In genomic region chr21:43313221-43313938, GRCh38 we compare ENCODE assay signal across 29 cellular contexts.
DNase-seq lines count a peak whose midpoint lies in the region; ATAC-seq and TF ChIP-seq lines count a peak whose summit lies in the region.
"Had no signal": no experiment of that assay in that cellular context is flagged by ENCODE, and none has a peak within 500 bp of the region (broad histone marks: within the 10 kb centered on the region; RNA-seq: fewer than 3 reads in every experiment).

No MANE protein-coding gene starts in this region.

- 0 out of 2 replicates have a peak, but pooled peaks cover 3% of the 10 kb centered on the region for H3K9me3 ChIP-seq in DOHH2 (ENCODE audit: control insufficient read depth, insufficient read depth, low read length)
- H3K9me3 ChIP-seq in OCI-LY7 (ENCODE audit: low read length): no peaks in the 10 kb centered on the region
- H3K9me3 ChIP-seq: mucosa of descending colon, thoracic aorta had no signal

- peaks cover 64% of the 10 kb centered on the region for H3K4me1 ChIP-seq in DOHH2 (ENCODE audit: control insufficient read depth, low read length)
- H3K4me1 ChIP-seq in GM23338 (ENCODE audit: insufficient read depth): peaks cover 19% of the 10 kb centered on the region
- peaks cover 42% of the 10 kb centered on the region for H3K4me1 ChIP-seq in OCI-LY7 (ENCODE audit: insufficient read depth, low read length, poor library complexity, severe bottlenecking)
- H3K4me1 ChIP-seq: heart left ventricle, sigmoid colon had no signal

- no peaks in the 10 kb centered on the region for H3K36me3 ChIP-seq in DOHH2 (ENCODE audit: control insufficient read depth, low read length)
- H3K36me3 ChIP-seq in GM23338 (ENCODE audit: insufficient read depth): no peaks in the 10 kb centered on the region
- H3K36me3 ChIP-seq in OCI-LY7 (ENCODE audit: insufficient read depth, low read length): no peaks in the 10 kb centered on the region
- H3K36me3 ChIP-seq: heart left ventricle, sigmoid colon, thoracic aorta, WERI-Rb-1 had no signal

- H3K4me3 ChIP-seq in DOHH2 (ENCODE audit: low read length) (peak overlapping the region; percentile 54; the same call in 1 of the 2 replicates), GM23338 (no peak overlapping the region), OCI-LY7 (ENCODE audit: low read depth, low read length, poor library complexity, severe bottlenecking) (no peak overlapping the region)
- H3K4me3 ChIP-seq: heart left ventricle, lung, mucosa of descending colon, sigmoid colon, thoracic aorta had no signal

- no peaks in the 10 kb centered on the region for H3K79me2 ChIP-seq in DOHH2 (ENCODE audit: control insufficient read depth, low read length)
- H3K79me2 ChIP-seq in GM23338 (replicated peaks; ENCODE audit: insufficient read depth): no peaks in the 10 kb centered on the region
- no peaks in the 10 kb centered on the region for H3K79me2 ChIP-seq in OCI-LY7 (ENCODE audit: insufficient read depth, low read depth, low read length)

- H3K27ac ChIP-seq in DOHH2 (ENCODE audit: low read depth, low read length) (peak overlapping the region; percentile 51; the same call in 1 of the 2 replicates), GM23338 (ENCODE audit: low read depth) (no peak overlapping the region), OCI-LY7 (ENCODE audit: low read depth, low read length, poor library complexity, severe bottlenecking) (peak overlapping the region; percentile 54)
- H3K27ac ChIP-seq: heart left ventricle, sigmoid colon, thoracic aorta, WERI-Rb-1 had no signal

- CTCF ChIA-PET in OCI-LY7 (lab: Charles Lee; ENCODE audit: unreplicated experiment): no interaction called here

- peak overlapping the region; percentile 77 for H3K4me2 ChIP-seq in DOHH2 (ENCODE audit: low read length)
- no peak overlapping the region for H3K4me2 ChIP-seq in GM23338
- H3K4me2 ChIP-seq in OCI-LY7 (ENCODE audit: low read length): peak overlapping the region; percentile 79

- no peaks in the 10 kb centered on the region for H4K20me1 ChIP-seq in DOHH2 (ENCODE audit: control insufficient read depth, insufficient read depth, low read depth, low read length)
- no peaks in the 10 kb centered on the region for H4K20me1 ChIP-seq in GM23338 (replicated peaks; ENCODE audit: insufficient read depth)
- no peaks in the 10 kb centered on the region for H4K20me1 ChIP-seq in OCI-LY7 (ENCODE audit: insufficient read depth, low read length)

- H2AFZ ChIP-seq in GM23338 (peak overlapping the region; percentile 66; the same call in 1 of the 2 replicates), OCI-LY7 (ENCODE audit: low read length) (peak overlapping the region; percentile 68; the same call in 1 of the 2 replicates)

- TF ChIP-seq CTCF in DOHH2 (IDR thresholded peaks at IDR 0.05; ENCODE audit: low read depth, low read length, poor library complexity, severe bottlenecking) (no peak), GM23338 (conservative IDR thresholded peaks at IDR 0.05; ENCODE audit: low read depth in 2 of 2) (no peak), OCI-LY7 (conservative IDR thresholded peaks at IDR 0.05; ENCODE audit: low read length) (no peak)

- H3F3A ChIP-seq in DOHH2 (ENCODE audit: control insufficient read depth, insufficient read depth) (peaks cover 6% of the 10 kb centered on the region; the same call in 1 of the 2 replicates), GM23338 (replicated peaks; ENCODE audit: low read depth) (no peaks in the 10 kb centered on the region)

- BruUV-seq in OCI-LY7 (replicated peaks; lab: Mats Ljungman, UMichigan): no TSS peak

- H3K36me3 Mint-ChIP-seq in GM23338 (ENCODE audit: low read depth) (peaks cover 12% of the 10 kb centered on the region), naive B cell (peaks cover 0 to 6% of the 10 kb centered on the region in 2 donors)
- H3K36me3 Mint-ChIP-seq: activated naive CD8-positive, alpha-beta T cell; CD4-positive, alpha-beta memory T cell had no signal

- peak; percentile 13 for ATAC-seq in GM23338
- ATAC-seq in naive B cell (ENCODE audit: low read depth in 2 of 2): no peak
- no peak for ATAC-seq in GM21526 (IDR thresholded peaks at IDR 0.05; ENCODE audit: low FRiP score, unreplicated experiment)
- ATAC-seq in HG03342 (IDR thresholded peaks at IDR 0.05; ENCODE audit: unreplicated experiment): no peak
- ATAC-seq: PC-3 had no signal

- H3K27me3 ChIP-seq in DOHH2 (ENCODE audit: control insufficient read depth, low read length): no peaks in the 10 kb centered on the region
- H3K27me3 ChIP-seq in GM23338 (ENCODE audit: insufficient read depth): no peaks in the 10 kb centered on the region

- DNase-seq in GM23338 (ENCODE audit: low spot score): no peak
- DNase-seq in OCI-LY7 (ENCODE audit: low spot score): peak; percentile 19
- DNase-seq in naive B cell: no peak
- no peak for DNase-seq in T-helper 2 cell
- DNase-seq in kidney glomerular epithelial cell (lab: John Stamatoyannopoulos, UW): no peak
- DNase-seq: activated CD4-positive, alpha-beta T cell treated with anti-CD3 and anti-CD28 coated beads, Interleukin-2, amount 50 U/mL, for 4 hours; CD4-positive, alpha-beta memory T cell; central memory CD4-positive, alpha-beta T cell; DMS 273 treated with DMSO at 0.1 percent for 48 hours; KBM-7; NCI-H1417 treated with DMSO at 0.1 percent for 48 hours; NCI-H2081 treated with DMSO at 0.1 percent for 48 hours; NCI-H446; NCI-H82; PC-3; sigmoid colon; stimulated activated CD4-positive, alpha-beta T cell treated with anti-CD3 and anti-CD28 coated beads, Interleukin-4, amount 100 ng/mL, for 4 hours; stimulated activated naive CD4-positive, alpha-beta T cell; T1000; WERI-Rb-1 had no signal

- intact Hi-C loops in OCI-LY7 (cut with micrococcal nuclease; ENCODE audit: unreplicated experiment): no loop called here

- H3K9me2 ChIP-seq in DOHH2 (replicated peaks; ENCODE audit: control insufficient read depth, low read length) (no peaks in the 10 kb centered on the region), GM23338 (ENCODE audit: insufficient read depth) (no peaks in the 10 kb centered on the region), OCI-LY7 (ENCODE audit: insufficient read depth, low read length) (no peaks in the 10 kb centered on the region)

- H3K4me1 Mint-ChIP-seq in GM23338: peaks cover 34% of the 10 kb centered on the region
- peaks cover 18 to 35% (median 23%) of the 10 kb centered on the region in 3 donors for H3K4me1 Mint-ChIP-seq in naive B cell

- H3K27me3 Mint-ChIP-seq in GM23338 (ENCODE audit: insufficient read depth, low read depth, poor library complexity): peaks cover 19% of the 10 kb centered on the region
- H3K27me3 Mint-ChIP-seq in naive B cell: peaks cover 4 to 16% (median 11%) of the 10 kb centered on the region in 3 donors
- H3K27me3 Mint-ChIP-seq: activated naive CD8-positive, alpha-beta T cell had no signal

- H3K4me3 Mint-ChIP-seq in GM23338 (peak overlapping the region; percentile 12; the same call in 1 of the 3 replicates), naive B cell (peak overlapping the region in 1 of 8 donors; percentile 47)
- H3K4me3 Mint-ChIP-seq: activated naive CD8-positive, alpha-beta T cell; CD4-positive, alpha-beta memory T cell had no signal

- H3K9me3 Mint-ChIP-seq in GM23338: peaks cover 16% of the 10 kb centered on the region
- peaks cover 0 to 7% (median 2%) of the 10 kb centered on the region in 7 donors for H3K9me3 Mint-ChIP-seq in naive B cell
- H3K9me3 Mint-ChIP-seq: activated T-helper 2 cell treated with anti-CD3 and anti-CD28 coated beads, Interferon-gamma antibody, Interleukin-2, Interleukin-4, amounts not matched to agents 10 μg/mL and 5 μg/mL and 100 μg/mL, durations not matched to agents 14 hours and 24 hours and 36 hours had no signal

- POLR2A ChIA-PET in OCI-LY7 (lab: Charles Lee): interaction anchor here (0.6 kb wide), 1 partner anchor 380 kb away, joined by 5 read pairs; no protein-coding TSS in a partner anchor

- H3K27ac Mint-ChIP-seq in GM23338 (peak overlapping the region; percentile 84; the same call in 1 of the 2 replicates), naive B cell (peak overlapping the region in 4 of 6 donors; percentile 24 to 89 (median 54))
- H3K27ac Mint-ChIP-seq: activated naive CD8-positive, alpha-beta T cell; activated T-helper 2 cell treated with anti-CD3 and anti-CD28 coated beads, Interferon-gamma antibody, Interleukin-2, Interleukin-4, amounts not matched to agents 10 μg/mL and 5 μg/mL and 100 μg/mL, durations not matched to agents 14 hours and 24 hours and 36 hours had no signal

TF ChIP-seq in GM23338, 12 proteins besides CTCF, POLR2A, EP300 and RAD21:
- TF ChIP-seq NANOG (IDR thresholded peaks at IDR 0.05; ENCODE audit: borderline replicate concordance): no peak
- TF ChIP-seq ZNF331 (CRISPR knock-in tag; IDR thresholded peaks at IDR 0.05; ENCODE audit: low read depth): no peak
- TF ChIP-seq, protein P1, sequence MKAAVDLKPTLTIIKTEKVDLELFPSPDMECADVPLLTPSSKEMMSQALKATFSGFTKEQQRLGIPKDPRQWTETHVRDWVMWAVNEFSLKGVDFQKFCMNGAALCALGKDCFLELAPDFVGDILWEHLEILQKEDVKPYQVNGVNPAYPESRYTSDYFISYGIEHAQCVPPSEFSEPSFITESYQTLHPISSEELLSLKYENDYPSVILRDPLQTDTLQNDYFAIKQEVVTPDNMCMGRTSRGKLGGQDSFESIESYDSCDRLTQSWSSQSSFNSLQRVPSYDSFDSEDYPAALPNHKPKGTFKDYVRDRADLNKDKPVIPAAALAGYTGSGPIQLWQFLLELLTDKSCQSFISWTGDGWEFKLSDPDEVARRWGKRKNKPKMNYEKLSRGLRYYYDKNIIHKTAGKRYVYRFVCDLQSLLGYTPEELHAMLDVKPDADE (IDR thresholded peaks at IDR 0.05): no peak
- TF ChIP-seq POLR2AphosphoS5 (IDR thresholded peaks at IDR 0.05; ENCODE audit: low read depth): no peak
